ENCODE assay signal across 13 cellular contexts in genomic region chr19:39937094-39937493, GRCh38. TPM values are rescaled to one million over a fixed set of nuclear protein-coding genes. Genes with fewer than 3 reads are reported as not detected.
A peak's percentile ranks its signal among the peaks of the same experiment; 100 is the strongest.
DNase-seq lines count a peak whose midpoint lies in the region; ATAC-seq, FAIRE-seq and TF ChIP-seq lines count a peak whose summit lies in the region.
"Had no signal": no experiment of that assay in that cellular context is flagged by ENCODE, and none has a peak within 500 bp of the region (broad histone marks: within the 10 kb centered on the region; RNA-seq: fewer than 3 reads in every experiment).

No MANE protein-coding gene starts in this region.

- POLR2A ChIA-PET in activated CD4-positive, alpha-beta memory T cell treated with anti-CD3 and anti-CD28 coated beads for 36 hours (lab: Charles Lee) = interaction anchor here (0.7 to 2.5 kb wide), 2 partner anchors 34 to 58 kb away, joined by 3 to 13 read pairs; partner anchors contain the start of gene PSMC4

- H3K4me3 Mint-ChIP-seq in activated CD4-positive, alpha-beta memory T cell treated with anti-CD3 and anti-CD28 coated beads for 36 hours = no peak overlapping the region
- H3K4me3 Mint-ChIP-seq: endodermal cell, neural progenitor cell had no signal

- intact Hi-C loops in activated CD4-positive, alpha-beta memory T cell treated with anti-CD3 and anti-CD28 coated beads for 36 hours (cut with micrococcal nuclease) = loop anchor here (1.0 to 2.0 kb wide), 2 partner anchors 33 to 60 kb away; partner anchors contain the start of gene ZNF546

- FAIRE-seq in GM12891 (lab: Jason Lieb, UNC) = peak; percentile 84
- FAIRE-seq: D721Med had no signal

- peaks cover 10% of the 10 kb centered on the region for H3K36me3 Mint-ChIP-seq in activated CD4-positive, alpha-beta memory T cell treated with anti-CD3 and anti-CD28 coated beads for 36 hours
- H3K36me3 Mint-ChIP-seq: neural progenitor cell had no signal

- H3K27ac Mint-ChIP-seq in activated CD4-positive, alpha-beta memory T cell treated with anti-CD3 and anti-CD28 coated beads for 36 hours = peak overlapping the region; percentile 78
- H3K27ac Mint-ChIP-seq: endodermal cell, neural progenitor cell had no signal

- DNase-seq in GM12891 (ENCODE audit: insufficient read length, low spot score) = no peak
- peak; percentile 65 for DNase-seq in activated CD4-positive, alpha-beta memory T cell treated with anti-CD3 and anti-CD28 coated beads for 36 hours
- peak; percentile 19 to 45 for DNase-seq in stimulated activated CD8-positive, alpha-beta memory T cell treated with anti-CD3 and anti-CD28 coated beads, Interleukin-15, amount 100 ng/mL, for 4 hours (ENCODE audit: low read depth in 2 of 2)
- no peak for DNase-seq in T1000 (lab: John Stamatoyannopoulos, UW)
- DNase-seq: NCI-H2029 treated with DMSO at 0.1 percent for 48 hours had no signal

- peak overlapping the region; percentile 67 for H3K27ac ChIP-seq in cingulate gyrus (ENCODE audit: low read depth, low read length)
- H3K27ac ChIP-seq: neural progenitor cell, RWPE1 had no signal

- peaks cover 16% of the 10 kb centered on the region for H3K9me3 Mint-ChIP-seq in activated CD4-positive, alpha-beta memory T cell treated with anti-CD3 and anti-CD28 coated beads for 36 hours
- H3K9me3 Mint-ChIP-seq: endodermal cell had no signal

- CTCF ChIA-PET in activated CD4-positive, alpha-beta memory T cell treated with anti-CD3 and anti-CD28 coated beads for 36 hours (lab: Charles Lee) = interaction anchor here (1.1 to 3.9 kb wide), 2 partner anchors 10 to 33 kb away, joined by 3 to 24 read pairs; partner anchors contain the start of gene PSMC4

- H3K27me3 Mint-ChIP-seq in activated CD4-positive, alpha-beta memory T cell treated with anti-CD3 and anti-CD28 coated beads for 36 hours = no peaks in the 10 kb centered on the region

- no peak for TF ChIP-seq POLR2A in GM12891 (IDR thresholded peaks at IDR 0.05; ENCODE audit: low read depth, low read length)

- ATAC-seq in HG02588 (IDR thresholded peaks at IDR 0.05; ENCODE audit: unreplicated experiment) = no peak
- no peak for ATAC-seq in HG02870 (IDR thresholded peaks at IDR 0.05; ENCODE audit: unreplicated experiment)
- ATAC-seq in GM21723 (IDR thresholded peaks at IDR 0.05; ENCODE audit: unreplicated experiment) = no peak

- peaks cover 68% of the 10 kb centered on the region for H3K4me1 Mint-ChIP-seq in activated CD4-positive, alpha-beta memory T cell treated with anti-CD3 and anti-CD28 coated beads for 36 hours (ENCODE audit: low read depth)

TF ChIP-seq in GM12891, 5 proteins besides CTCF, POLR2A, EP300 and RAD21:
- no peak for TF ChIP-seq TAF1 (IDR thresholded peaks at IDR 0.05; ENCODE audit: low read depth, low read length)

RNA-seq across cellular contexts. Expression of gene FCGBP, which starts 2.7 kb away (rescaled TPM):
- polyA plus RNA-seq in GM12891 (2012; ENCODE audit: low read depth, missing spikeins) = 0.72 TPM
- 1 to 10 TPM; 3.6 TPM for total RNA-seq in activated CD4-positive, alpha-beta memory T cell treated with anti-CD3 and anti-CD28 coated beads for 36 hours

RNA-seq across cellular contexts. Expression of gene PSMC4, which starts 33.9 kb away (rescaled TPM):
- polyA plus RNA-seq in GM12891 (2012; ENCODE audit: low read depth, missing spikeins) = 83.2 TPM
- total RNA-seq in activated CD4-positive, alpha-beta memory T cell treated with anti-CD3 and anti-CD28 coated beads for 36 hours = 100 to 1,000 TPM; 105 to 107 TPM

RNA-seq across cellular contexts. Expression of gene ZNF546, which starts 59.8 kb away (rescaled TPM):
- 1.0 TPM for polyA plus RNA-seq in GM12891 (2012; ENCODE audit: low read depth, missing spikeins)
- 1 to 10 TPM; 4.2 to 5.5 TPM for total RNA-seq in activated CD4-positive, alpha-beta memory T cell treated with anti-CD3 and anti-CD28 coated beads for 36 hours

Comparison
In these comparisons a context has a peak if more than half of its experiments do, and no peak if none do; other contexts are left out.
1. DNase-seq: peak in activated CD4-positive, alpha-beta memory T cell treated with anti-CD3 and anti-CD28 coated beads for 36 hours (single experiment) and stimulated activated CD8-positive, alpha-beta memory T cell treated with anti-CD3 and anti-CD28 coated beads, Interleukin-15, amount 100 ng/mL, for 4 hours (2 of 2); none in GM12891 (single experiment) and T1000 (single experiment).